In genomic region chr19:6888967-6889366, GRCh38 we compare ENCODE assay signal across 18 cellular contexts. TPM values are rescaled to one million over a fixed set of nuclear protein-coding genes. Genes with fewer than 3 reads are reported as not detected.
"Had no signal": no experiment of that assay in that cellular context is flagged by ENCODE, and none has a peak within 500 bp of the region (broad histone marks: within the 10 kb centered on the region; RNA-seq: fewer than 3 reads in every experiment).

No MANE protein-coding gene starts in this region.

- ATAC-seq: body of pancreas; esophagus mucosa; left lobe of liver; SK-N-SH treated with all-trans-retinoic acid at 6 μM for 48 hours; stimulated activated naive CD8-positive, alpha-beta T cell treated with anti-CD3 and anti-CD28 coated beads, Interleukin-15, amount 100 ng/mL, for 72 hours had no signal

- H3K4me3 Mint-ChIP-seq: activated B cell treated with CpG ODN at 0.5 μM for 24 hours; stimulated activated naive CD8-positive, alpha-beta T cell treated with anti-CD3 and anti-CD28 coated beads, Interleukin-15, amount 100 ng/mL, for 72 hours had no signal

- H3K27ac Mint-ChIP-seq: activated B cell treated with CpG ODN at 0.5 μM for 24 hours; stimulated activated naive CD8-positive, alpha-beta T cell treated with anti-CD3 and anti-CD28 coated beads, Interleukin-15, amount 100 ng/mL, for 72 hours had no signal

- H3K27me3 Mint-ChIP-seq: stimulated activated naive CD8-positive, alpha-beta T cell treated with anti-CD3 and anti-CD28 coated beads, Interleukin-15, amount 100 ng/mL, for 72 hours had no signal

- DNase-seq: activated B cell treated with CpG ODN at 0.5 μM for 24 hours; activated CD4-positive, alpha-beta T cell treated with anti-CD3 and anti-CD28 coated beads, Interleukin-2, amount 50 U/mL, for 4 hours; activated gamma-delta T cell; activated T-cell treated with anti-CD3 and anti-CD28 coated beads, Interleukin-2, amount 50 U/mL, for 48 hours; amniotic stem cell; body of pancreas; central memory CD4-positive, alpha-beta T cell; colonic mucosa; mammary epithelial cell; stimulated activated CD4-positive, alpha-beta T cell treated with anti-CD3 and anti-CD28 coated beads, Interleukin-1b, Interleukin-23, amount 100 ng/mL, for 48 hours; stimulated activated naive CD8-positive, alpha-beta T cell treated with anti-CD3 and anti-CD28 coated beads, Interleukin-15, amount 100 ng/mL, for 72 hours; testis; upper lobe of left lung had no signal

- FAIRE-seq: keratinocyte had no signal

RNA-seq across cellular contexts. Expression of gene ADGRE1, which starts 1.6 kb away (rescaled TPM):
- total RNA-seq: esophagus mucosa, hepatocyte, mammary epithelial cell had no signal
